Comparison of ENCODE assay signal across 8 cellular contexts in the genomic region with DNA sequence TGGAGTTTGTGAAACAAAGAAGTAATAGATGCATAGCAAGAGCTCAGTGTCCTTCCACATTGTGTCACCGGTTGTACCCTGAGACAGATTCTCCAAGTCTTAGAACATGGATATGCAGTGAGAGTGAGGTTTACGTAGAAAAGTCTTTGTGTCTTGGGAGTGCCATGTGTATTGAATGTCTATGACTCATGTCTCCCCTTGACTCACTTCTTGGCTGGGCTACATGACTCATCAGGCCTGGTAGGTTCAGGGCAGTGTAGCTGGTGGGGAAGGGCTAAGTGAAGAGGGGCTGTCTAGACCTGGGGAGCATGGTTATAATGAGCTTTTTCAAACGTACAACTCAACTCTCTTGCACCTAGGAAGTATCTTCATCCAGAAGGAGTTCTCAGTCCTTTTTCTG.
A peak's percentile ranks its signal among the peaks of the same experiment; 100 is the strongest.
DNase-seq lines count a peak whose midpoint lies in the region; ATAC-seq and TF ChIP-seq lines count a peak whose summit lies in the region.

No MANE protein-coding gene starts in this region.

- peak; percentile 88 for ATAC-seq in HG03442 (IDR thresholded peaks at IDR 0.05; ENCODE audit: unreplicated experiment)

- no peak overlapping the region for H3K4me3 ChIP-seq in fibroblast of lung (replicated peaks in 1 of 4; ENCODE audit: control extremely low read depth in 1 of 4, insufficient read depth in 1 of 4, low read depth in 3 of 4, low read length in 4 of 4)

- no peak overlapping the region for H3K27ac Mint-ChIP-seq in activated CD4-positive, alpha-beta memory T cell treated with anti-CD3 and anti-CD28 coated beads for 36 hours

- H3K4me2 ChIP-seq in fibroblast of lung (ENCODE audit: extremely low read depth, insufficient read depth, low read length), result peak overlapping the region; percentile 0

- H4K20me1 ChIP-seq in fibroblast of lung (ENCODE audit: control insufficient read depth, extremely low read depth, insufficient read depth, low read length), result no peaks in the 10 kb centered on the region

- POLR2A ChIA-PET in activated CD4-positive, alpha-beta memory T cell treated with anti-CD3 and anti-CD28 coated beads for 36 hours (lab: Charles Lee), result no interaction called here

- H3K4me3 Mint-ChIP-seq in activated CD4-positive, alpha-beta memory T cell treated with anti-CD3 and anti-CD28 coated beads for 36 hours, result no peak overlapping the region

- no peak overlapping the region for H3K9ac ChIP-seq in fibroblast of lung (ENCODE audit: insufficient read depth, low read length)

- peaks cover 11% of the 10 kb centered on the region for H3K4me1 ChIP-seq in fibroblast of lung (ENCODE audit: control insufficient read depth, extremely low read depth, insufficient read depth, low read length)

- no peaks in the 10 kb centered on the region for H3K36me3 Mint-ChIP-seq in activated CD4-positive, alpha-beta memory T cell treated with anti-CD3 and anti-CD28 coated beads for 36 hours

- CTCF ChIA-PET in activated CD4-positive, alpha-beta memory T cell treated with anti-CD3 and anti-CD28 coated beads for 36 hours (lab: Charles Lee), result interaction anchor here (1.4 kb wide), 1 partner anchor 24 kb away, joined by 4 read pairs; no protein-coding TSS in a partner anchor

- no peaks in the 10 kb centered on the region for H3K27me3 Mint-ChIP-seq in activated CD4-positive, alpha-beta memory T cell treated with anti-CD3 and anti-CD28 coated beads for 36 hours

- intact Hi-C loops in activated CD4-positive, alpha-beta memory T cell treated with anti-CD3 and anti-CD28 coated beads for 36 hours (cut with micrococcal nuclease), result loop anchor here (2.0 kb wide), 1 partner anchor 1578 kb away; no protein-coding TSS in a partner anchor

- H3K27me3 ChIP-seq in fibroblast of lung (ENCODE audit: control insufficient read depth, insufficient read depth, low read length), result no peaks in the 10 kb centered on the region

- peak overlapping the region; percentile 46 for H3K27ac ChIP-seq in fibroblast of lung (ENCODE audit: insufficient read depth, low read length)

- no peak for TF ChIP-seq CTCF in fibroblast of lung (conservative IDR thresholded peaks at IDR 0.05 in 1 of 2, IDR thresholded peaks at IDR 0.05 in 1 of 2; ENCODE audit: low read depth in 1 of 2, low read length in 2 of 2)

- no peaks in the 10 kb centered on the region for H3K9me3 Mint-ChIP-seq in activated CD4-positive, alpha-beta memory T cell treated with anti-CD3 and anti-CD28 coated beads for 36 hours

- H3K4me1 Mint-ChIP-seq in activated CD4-positive, alpha-beta memory T cell treated with anti-CD3 and anti-CD28 coated beads for 36 hours (ENCODE audit: low read depth), result peaks cover 31% of the 10 kb centered on the region

- no peak overlapping the region for H2AFZ ChIP-seq in fibroblast of lung (ENCODE audit: low read length)

- no peaks in the 10 kb centered on the region for H3K9me3 ChIP-seq in fibroblast of lung (ENCODE audit: control insufficient read depth, insufficient read depth, low read depth, low read length)

- H3K36me3 ChIP-seq in fibroblast of lung (ENCODE audit: control insufficient read depth, insufficient read depth, low read length), result no peaks in the 10 kb centered on the region

- H3K79me2 ChIP-seq in fibroblast of lung (ENCODE audit: control insufficient read depth, insufficient read depth, low read length), result no peaks in the 10 kb centered on the region

- DNase-seq in COLO668 (lab: John Stamatoyannopoulos, UW; ENCODE audit: unreplicated experiment), result peak; percentile 20
- peak; percentile 76 for DNase-seq in activated CD4-positive, alpha-beta memory T cell treated with anti-CD3 and anti-CD28 coated beads for 36 hours
- DNase-seq in fibroblast of lung (ENCODE audit: low read depth in 2 of 2), result peak; percentile 96 to 100
- DNase-seq in stimulated activated CD4-positive, alpha-beta T cell treated with anti-CD3 and anti-CD28 coated beads, TNF-alpha, amount 100 ng/mL, for 1 hour (ENCODE audit: low read depth in 3 of 3, low spot score in 1 of 3), result peak in 2 of 3 donors; percentile 27 to 40
- DNase-seq in SHP77 treated with DMSO at 0.1 percent for 48 hours (lab: John Stamatoyannopoulos, UW), result no peak
- no peak for DNase-seq in NCI-H748 (lab: John Stamatoyannopoulos, UW; ENCODE audit: unreplicated experiment)
- no peak for DNase-seq in NCI-H345 (lab: John Stamatoyannopoulos, UW)

Comparison
In these comparisons a context has a peak if more than half of its experiments do, and no peak if none do; other contexts are left out.
1. DNase-seq: peak in COLO668 (single experiment), activated CD4-positive, alpha-beta memory T cell treated with anti-CD3 and anti-CD28 coated beads for 36 hours (single experiment), fibroblast of lung (2 of 2) and stimulated activated CD4-positive, alpha-beta T cell treated with anti-CD3 and anti-CD28 coated beads, TNF-alpha, amount 100 ng/mL, for 1 hour (2 of 3); none in SHP77 treated with DMSO at 0.1 percent for 48 hours (single experiment), NCI-H748 (single experiment) and NCI-H345 (single experiment).